Comparison of ENCODE assay signal across 10 cellular contexts in genomic region chr5:119220576-119221197, GRCh38.
DNase-seq lines count a peak whose midpoint lies in the region; ATAC-seq and TF ChIP-seq lines count a peak whose summit lies in the region.
"Had no signal": no experiment of that assay in that cellular context is flagged by ENCODE, and none has a peak within 500 bp of the region (broad histone marks: within the 10 kb centered on the region; RNA-seq: fewer than 3 reads in every experiment).

No MANE protein-coding gene starts in this region.

- DNase-seq in naive B cell (peak; percentile 48), H4 (ENCODE audit: low spot score) (no peak), Right ventricle myocardium inferior (ENCODE audit: missing footprints) (no peak)
- DNase-seq: activated CD4-positive, CD25-positive, alpha-beta regulatory T cell treated with anti-CD3 and anti-CD28 coated beads, Interleukin-2, amount 50 U/mL, for 72 hours; activated naive CD8-positive, alpha-beta T cell treated with anti-CD3 and anti-CD28 coated beads for 36 hours had no signal

- intact Hi-C loops in Right ventricle myocardium inferior (cut with DNase I) = no loop called here

- ATAC-seq in GM18909 (IDR thresholded peaks at IDR 0.05; ENCODE audit: poor library complexity, unreplicated experiment) (peak; percentile 92), HG03457 (IDR thresholded peaks at IDR 0.05; ENCODE audit: unreplicated experiment) (peak; percentile 79), naive B cell (ENCODE audit: low read depth in 2 of 2) (peak; percentile 99), Right ventricle myocardium inferior (no peak), gastroesophageal sphincter (no peak)

- CTCF ChIA-PET in HEK293 (lab: Yijun Ruan, JAX) = interaction anchor here (1.2 kb wide), 1 partner anchor 233 kb away, joined by 3 read pairs; no protein-coding TSS in a partner anchor

- peak overlapping the region in 6 of 8 donors; percentile 0 to 29 (median 4) for H3K4me3 Mint-ChIP-seq in naive B cell
- H3K4me3 Mint-ChIP-seq: activated naive CD8-positive, alpha-beta T cell treated with anti-CD3 and anti-CD28 coated beads for 36 hours; nephron had no signal

- H3K36me3 ChIP-seq in HEK293 (ENCODE audit: control insufficient read depth in 2 of 2, insufficient read depth in 1 of 2, low read length in 2 of 2) (peaks cover 6 to 16% of the 10 kb centered on the region in 2 experiments), gastroesophageal sphincter (peaks cover 0 to 54% of the 10 kb centered on the region in 2 donors)

- no peaks in the 10 kb centered on the region for H3K9me3 ChIP-seq in HEK293 (ENCODE audit: control insufficient read depth, insufficient read depth, low read depth, low read length)
- H3K9me3 ChIP-seq in gastroesophageal sphincter = no peaks in the 10 kb centered on the region

- POLR2A ChIA-PET in HEK293 (lab: Yijun Ruan, JAX) = no interaction called here

- no peaks in the 10 kb centered on the region for H3K9me3 Mint-ChIP-seq in naive B cell
- H3K9me3 Mint-ChIP-seq: activated naive CD8-positive, alpha-beta T cell treated with anti-CD3 and anti-CD28 coated beads for 36 hours; nephron had no signal

- H3K4me1 ChIP-seq in HEK293 (ENCODE audit: control insufficient read depth, insufficient read depth, low read length) (peaks cover 4% of the 10 kb centered on the region; the same call in 1 of the 2 replicates), gastroesophageal sphincter (no peaks in the 10 kb centered on the region)

- TF ChIP-seq POLR2A in gastroesophageal sphincter (IDR thresholded peaks at IDR 0.05) = no peak

- no peak overlapping the region for H3K4me3 ChIP-seq in HEK293 (ENCODE audit: low read depth, low read length)
- H3K4me3 ChIP-seq in gastroesophageal sphincter = no peak overlapping the region

- no peaks in the 10 kb centered on the region for H3K27me3 Mint-ChIP-seq in naive B cell
- H3K27me3 Mint-ChIP-seq: activated naive CD8-positive, alpha-beta T cell treated with anti-CD3 and anti-CD28 coated beads for 36 hours had no signal

- TF ChIP-seq EP300 in gastroesophageal sphincter (IDR thresholded peaks at IDR 0.05) = no peak

- H3K27ac ChIP-seq in HEK293 (ENCODE audit: extremely low read depth, low read depth, low read length) (no peak overlapping the region), gastroesophageal sphincter (no peak overlapping the region)

- H3K27me3 ChIP-seq in gastroesophageal sphincter = no peaks in the 10 kb centered on the region

- H3K27ac Mint-ChIP-seq in naive B cell = peak overlapping the region in 5 of 6 donors; percentile 2 to 63 (median 34)
- H3K27ac Mint-ChIP-seq: activated naive CD8-positive, alpha-beta T cell treated with anti-CD3 and anti-CD28 coated beads for 36 hours; nephron had no signal

- TF ChIP-seq CTCF in HEK293 (tag by site-specific recombination; IDR thresholded peaks at IDR 0.05) (no peak), gastroesophageal sphincter (IDR thresholded peaks at IDR 0.05) (no peak)

- H3K4me1 Mint-ChIP-seq in naive B cell = peaks cover 11 to 26% (median 20%) of the 10 kb centered on the region in 3 donors
- H3K4me1 Mint-ChIP-seq: activated naive CD8-positive, alpha-beta T cell treated with anti-CD3 and anti-CD28 coated beads for 36 hours; nephron had no signal

- H3K36me3 Mint-ChIP-seq in naive B cell = peaks cover 11 to 22% of the 10 kb centered on the region in 2 donors

- WGBS in gastroesophageal sphincter (ENCODE audit: low coverage in 1 of 2), 2 donors = 77 to 88% methylated on average over 1 of the region's 1 CpG

TF ChIP-seq in HEK293, 187 proteins besides CTCF, POLR2A, EP300 and RAD21:
- TF ChIP-seq ATF2 (tag by site-specific recombination; IDR thresholded peaks at IDR 0.05; ENCODE audit: low read depth) (peak; percentile 7; the same call in 1 of the 2 replicates), ZNF571 (tag by site-specific recombination; IDR thresholded peaks at IDR 0.05) (no peak)

Comparison
In these comparisons a context has a peak if more than half of its experiments do, and no peak if none do; other contexts are left out.
1. ATAC-seq: peak in GM18909 (single experiment), HG03457 (single experiment) and naive B cell (2 of 2); none in Right ventricle myocardium inferior (single experiment) and gastroesophageal sphincter (single experiment).